Comparison of ENCODE assay signal across 34 cellular contexts in the genomic region with DNA sequence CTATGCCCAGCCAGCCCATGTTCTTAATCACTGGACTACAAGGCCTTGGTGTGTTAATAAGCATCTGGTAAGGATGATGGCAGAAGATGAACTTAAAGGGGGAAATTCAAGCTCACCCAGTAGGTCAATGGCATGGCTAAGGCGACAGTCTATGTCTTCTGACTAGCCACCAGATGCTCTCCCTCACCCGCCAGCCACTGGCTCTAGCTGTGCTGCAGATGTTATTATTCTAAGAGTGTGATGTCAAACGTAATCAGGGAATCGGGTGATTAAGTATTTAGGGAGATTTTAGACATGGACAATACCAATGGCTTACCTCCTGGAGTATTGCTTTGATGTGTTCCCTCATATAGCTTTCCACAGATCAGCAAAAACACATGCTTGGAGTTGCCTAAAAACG.
"Had no signal": no experiment of that assay in that cellular context is flagged by ENCODE, and none has a peak within 500 bp of the region (broad histone marks: within the 10 kb centered on the region; RNA-seq: fewer than 3 reads in every experiment).

No MANE protein-coding gene starts in this region.

- H3K36me3 Mint-ChIP-seq: activated naive CD4-positive, alpha-beta T cell treated with anti-CD3 and anti-CD28 coated beads, Interleukin-2, amount 10 ng/mL, durations not matched to agents 7 days and 5 days; activated naive CD4-positive, alpha-beta T cell treated with anti-CD3 and anti-CD28 coated beads, Interleukin-2, amount 50 U/mL, for 72 hours; activated naive CD8-positive, alpha-beta T cell treated with anti-CD3 and anti-CD28 coated beads, Interleukin-2, amount 10 ng/mL, durations not matched to agents 7 days and 5 days; WTC11 had no signal

- H3K27me3 ChIP-seq: hepatocyte had no signal

- H3K4me3 ChIP-seq: esophagus muscularis mucosa, gastrocnemius medialis, heart right ventricle, hepatocyte had no signal

- H3K4me3 Mint-ChIP-seq: activated CD4-positive, alpha-beta memory T cell treated with anti-CD3 and anti-CD28 coated beads, Interleukin-2, amount 10 ng/mL, durations not matched to agents 7 days and 5 days; activated CD4-positive, alpha-beta T cell treated with anti-CD3 and anti-CD28 coated beads, Interleukin-2, amount 10 ng/mL, durations not matched to agents 7 days and 5 days; activated naive CD4-positive, alpha-beta T cell treated with anti-CD3 and anti-CD28 coated beads, Interleukin-2, amount 10 ng/mL, durations not matched to agents 7 days and 5 days; activated naive CD8-positive, alpha-beta T cell treated with anti-CD3 and anti-CD28 coated beads, Interleukin-2, amount 10 ng/mL, durations not matched to agents 7 days and 5 days; activated T-cell treated with anti-CD3 and anti-CD28 coated beads, Interleukin-2, amount 50 U/mL, for 24 hours; activated T-cell treated with anti-CD3 and anti-CD28 coated beads, Interleukin-2, amount 50 U/mL, for 72 hours; effector memory CD8-positive, alpha-beta T cell; T-helper 17 cell; T-helper 2 cell treated with Interferon-gamma antibody and Interleukin-4, amounts not matched to agents 5 μg/mL and 100 μg/mL, for 36 hours; WTC11 had no signal

- H3K36me3 ChIP-seq: brain microvascular endothelial cell, esophagus muscularis mucosa, gastrocnemius medialis, heart right ventricle had no signal

- ATAC-seq: activated naive CD4-positive, alpha-beta T cell treated with anti-CD3 and anti-CD28 coated beads, Interleukin-2, amount 50 U/mL, for 72 hours; activated T-cell treated with anti-CD3 and anti-CD28 coated beads, Interleukin-2, amount 50 U/mL, for 72 hours; effector memory CD8-positive, alpha-beta T cell; foreskin keratinocyte; gastrocnemius medialis; T-helper 17 cell; WTC11 had no signal

- H3K9me3 Mint-ChIP-seq: activated CD4-positive, alpha-beta memory T cell treated with anti-CD3 and anti-CD28 coated beads, Interleukin-2, amount 10 ng/mL, durations not matched to agents 7 days and 5 days; activated CD4-positive, alpha-beta T cell treated with anti-CD3 and anti-CD28 coated beads, Interleukin-2, amount 10 ng/mL, durations not matched to agents 7 days and 5 days; activated naive CD4-positive, alpha-beta T cell treated with anti-CD3 and anti-CD28 coated beads, Interleukin-2, amount 10 ng/mL, durations not matched to agents 7 days and 5 days; activated naive CD4-positive, alpha-beta T cell treated with anti-CD3 and anti-CD28 coated beads, Interleukin-2, amount 50 U/mL, for 72 hours; activated naive CD8-positive, alpha-beta T cell treated with anti-CD3 and anti-CD28 coated beads, Interleukin-2, amount 10 ng/mL, durations not matched to agents 7 days and 5 days; activated T-cell treated with anti-CD3 and anti-CD28 coated beads, Interleukin-2, amount 50 U/mL, for 24 hours; activated T-cell treated with anti-CD3 and anti-CD28 coated beads, Interleukin-2, amount 50 U/mL, for 72 hours; effector memory CD8-positive, alpha-beta T cell; T-helper 2 cell treated with Interferon-gamma antibody and Interleukin-4, amounts not matched to agents 5 μg/mL and 100 μg/mL, for 36 hours; WTC11 had no signal

- FAIRE-seq: astrocyte, bronchial epithelial cell, colon had no signal

- DNase-seq: activated CD4-positive, alpha-beta memory T cell treated with anti-CD3 and anti-CD28 coated beads, Interleukin-2, amount 10 ng/mL, durations not matched to agents 7 days and 5 days; activated CD4-positive, alpha-beta T cell treated with anti-CD3 and anti-CD28 coated beads for 1 hour; activated CD4-positive, alpha-beta T cell treated with anti-CD3 and anti-CD28 coated beads for 4 hours; activated CD4-positive, alpha-beta T cell treated with anti-CD3 and anti-CD28 coated beads, Interleukin-2, amount 10 ng/mL, durations not matched to agents 7 days and 5 days; activated CD4-positive, alpha-beta T cell treated with anti-CD3 and anti-CD28 coated beads, Interleukin-2, amount 50 U/mL, for 4 hours; activated CD8-positive, alpha-beta memory T cell treated with anti-CD3 and anti-CD28 coated beads, Interleukin-2, amount 50 U/mL, for 48 hours; activated gamma-delta T cell; activated naive CD4-positive, alpha-beta T cell; activated naive CD4-positive, alpha-beta T cell treated with anti-CD3 and anti-CD28 coated beads, Interleukin-2, amount 10 ng/mL, durations not matched to agents 7 days and 5 days; activated naive CD8-positive, alpha-beta T cell treated with anti-CD3 and anti-CD28 coated beads, Interleukin-2, amount 10 ng/mL, durations not matched to agents 7 days and 5 days; activated T-cell treated with anti-CD3 and anti-CD28 coated beads for 4 hours; activated T-cell treated with anti-CD3 and anti-CD28 coated beads, Interleukin-2, amount 50 U/mL, for 24 hours; activated T-cell treated with anti-CD3 and anti-CD28 coated beads, Interleukin-2, amount 50 U/mL, for 72 hours; amniotic stem cell; anterior cingulate cortex; brain microvascular endothelial cell; cortex of kidney; dermis blood vessel endothelial cell; effector CD4-positive, alpha-beta T cell; effector memory CD8-positive, alpha-beta T cell; erythroblast; foreskin keratinocyte; gastrocnemius medialis; heart right ventricle; T-helper 17 cell; T1000 had no signal

- H3K27ac Mint-ChIP-seq: activated CD4-positive, alpha-beta memory T cell treated with anti-CD3 and anti-CD28 coated beads, Interleukin-2, amount 10 ng/mL, durations not matched to agents 7 days and 5 days; activated CD4-positive, alpha-beta T cell treated with anti-CD3 and anti-CD28 coated beads, Interleukin-2, amount 10 ng/mL, durations not matched to agents 7 days and 5 days; activated naive CD4-positive, alpha-beta T cell treated with anti-CD3 and anti-CD28 coated beads, Interleukin-2, amount 10 ng/mL, durations not matched to agents 7 days and 5 days; activated naive CD4-positive, alpha-beta T cell treated with anti-CD3 and anti-CD28 coated beads, Interleukin-2, amount 50 U/mL, for 72 hours; activated naive CD8-positive, alpha-beta T cell treated with anti-CD3 and anti-CD28 coated beads, Interleukin-2, amount 10 ng/mL, durations not matched to agents 7 days and 5 days; activated T-cell treated with anti-CD3 and anti-CD28 coated beads, Interleukin-2, amount 50 U/mL, for 24 hours; activated T-cell treated with anti-CD3 and anti-CD28 coated beads, Interleukin-2, amount 50 U/mL, for 72 hours; effector memory CD8-positive, alpha-beta T cell; T-helper 17 cell; T-helper 2 cell treated with Interferon-gamma antibody and Interleukin-4, amounts not matched to agents 5 μg/mL and 100 μg/mL, for 36 hours; WTC11 had no signal

- H3K4me1 ChIP-seq: esophagus muscularis mucosa, gastrocnemius medialis, heart right ventricle had no signal

- H3K4me1 Mint-ChIP-seq: activated CD4-positive, alpha-beta memory T cell treated with anti-CD3 and anti-CD28 coated beads, Interleukin-2, amount 10 ng/mL, durations not matched to agents 7 days and 5 days; activated CD4-positive, alpha-beta T cell treated with anti-CD3 and anti-CD28 coated beads, Interleukin-2, amount 10 ng/mL, durations not matched to agents 7 days and 5 days; activated naive CD4-positive, alpha-beta T cell treated with anti-CD3 and anti-CD28 coated beads, Interleukin-2, amount 10 ng/mL, durations not matched to agents 7 days and 5 days; T-helper 17 cell had no signal

- H3K9me3 ChIP-seq: esophagus muscularis mucosa, gastrocnemius medialis, heart right ventricle had no signal

- H3K27ac ChIP-seq: brain microvascular endothelial cell, esophagus muscularis mucosa, foreskin keratinocyte, gastrocnemius medialis, hepatocyte had no signal
